In the genomic region with DNA sequence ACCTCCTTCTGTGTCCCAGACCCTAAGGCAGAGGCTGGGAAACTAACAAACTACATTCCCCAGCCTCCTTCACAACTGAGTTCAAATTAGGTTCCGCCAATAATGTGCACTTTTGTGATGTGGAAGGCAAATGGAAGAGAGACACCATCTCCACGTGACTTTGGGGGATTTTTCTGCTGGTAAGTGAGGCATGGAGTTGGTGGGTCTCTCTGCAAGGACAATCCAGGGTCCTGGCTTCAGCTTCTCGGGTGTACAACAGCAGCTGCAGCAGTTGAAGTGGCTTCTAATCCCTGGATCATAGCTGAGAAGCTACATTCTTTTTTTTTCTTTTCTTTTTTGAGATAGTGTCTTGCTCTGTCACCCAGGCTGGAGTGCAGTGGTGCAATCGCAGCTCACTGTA, we compare ENCODE assay signal across 21 cellular contexts. TPM values are rescaled to one million over a fixed set of nuclear protein-coding genes. Genes with fewer than 3 reads are reported as not detected.
A peak's percentile ranks its signal among the peaks of the same experiment; 100 is the strongest.
DNase-seq lines count a peak whose midpoint lies in the region; ATAC-seq and TF ChIP-seq lines count a peak whose summit lies in the region.
"Had no signal": no experiment of that assay in that cellular context is flagged by ENCODE, and none has a peak within 500 bp of the region (broad histone marks: within the 10 kb centered on the region; RNA-seq: fewer than 3 reads in every experiment).

No MANE protein-coding gene starts in this region.

- H3K4me3 Mint-ChIP-seq in nephron = no peak overlapping the region
- no peak overlapping the region for H3K4me3 Mint-ChIP-seq in T-helper 2 cell treated with Interferon-gamma antibody and Interleukin-4, amounts not matched to agents 5 μg/mL and 100 μg/mL, for 36 hours

- no peak for TF ChIP-seq CTCF in right atrium auricular region (IDR thresholded peaks at IDR 0.05)
- no peak for TF ChIP-seq CTCF in coronary artery (IDR thresholded peaks at IDR 0.05)
- no peak for TF ChIP-seq CTCF in nephron (IDR thresholded peaks at IDR 0.05; ENCODE audit: unreplicated experiment in 3 of 3)

- no peaks in the 10 kb centered on the region for H3K27me3 ChIP-seq in right atrium auricular region

- peaks cover 0 to 50% of the 10 kb centered on the region in 2 donors for H3K4me1 ChIP-seq in right atrium auricular region

- H3K27ac Mint-ChIP-seq in nephron = peak overlapping the region; percentile 63 to 100 (median 99)
- no peak overlapping the region for H3K27ac Mint-ChIP-seq in T-helper 2 cell treated with Interferon-gamma antibody and Interleukin-4, amounts not matched to agents 5 μg/mL and 100 μg/mL, for 36 hours
- H3K27ac Mint-ChIP-seq: CD8-positive, alpha-beta memory T cell had no signal

- H3K9me3 ChIP-seq in right atrium auricular region = no peaks in the 10 kb centered on the region

- H3K27ac ChIP-seq in right atrium auricular region = no peak overlapping the region
- no peak overlapping the region for H3K27ac ChIP-seq in coronary artery
- H3K27ac ChIP-seq: BLaER1 treated with 17β-estradiol and CSF1 and Interleukin-3, amounts not matched to agents 10 nM and 100 nM; HL-60 had no signal

- peaks cover 47% of the 10 kb centered on the region for H3K27me3 Mint-ChIP-seq in nephron (ENCODE audit: low read depth)
- H3K27me3 Mint-ChIP-seq in T-helper 2 cell treated with Interferon-gamma antibody and Interleukin-4, amounts not matched to agents 5 μg/mL and 100 μg/mL, for 36 hours (ENCODE audit: low read depth) = peaks cover 37% of the 10 kb centered on the region

- DNase-seq in right atrium auricular region (ENCODE audit: low spot score) (peak; percentile 26), Right ventricle myocardium inferior (ENCODE audit: missing footprints) (no peak), coronary artery (ENCODE audit: low spot score) (peak; percentile 49), NCI-H2029 (lab: John Stamatoyannopoulos, UW) (no peak)
- DNase-seq in T-helper 2 cell treated with Interferon-gamma antibody and Interleukin-4, amounts not matched to agents 5 μg/mL and 100 μg/mL, for 36 hours (ENCODE audit: low spot score) = no peak
- DNase-seq: 8988T; CD8-positive, alpha-beta memory T cell; DMS79 treated with DMSO at 0.1 percent for 48 hours; HCEC 1CT; KBM-7; MV-4-11; NCI-H1417; NCI-H187 treated with DMSO at 0.1 percent for 48 hours; NCI-H2171 treated with DMSO at 0.1 percent for 48 hours; NCI-H446 treated with DMSO at 0.1 percent for 48 hours; SHP77 treated with DMSO at 0.1 percent for 48 hours had no signal

- H3K4me1 Mint-ChIP-seq in nephron = peaks cover 58% of the 10 kb centered on the region
- peaks cover 3% of the 10 kb centered on the region for H3K4me1 Mint-ChIP-seq in T-helper 2 cell treated with Interferon-gamma antibody and Interleukin-4, amounts not matched to agents 5 μg/mL and 100 μg/mL, for 36 hours (ENCODE audit: low read depth)

- ATAC-seq in Right ventricle myocardium inferior (no peak), GM21529 (IDR thresholded peaks at IDR 0.05; ENCODE audit: unreplicated experiment) (no peak), HG03565 (IDR thresholded peaks at IDR 0.05; ENCODE audit: unreplicated experiment) (no peak)

- no peaks in the 10 kb centered on the region for H3K36me3 ChIP-seq in right atrium auricular region
- H3K36me3 ChIP-seq: BLaER1 treated with 17β-estradiol and CSF1 and Interleukin-3, amounts not matched to agents 10 nM and 100 nM had no signal

- peaks cover 6% of the 10 kb centered on the region for H3K9me3 Mint-ChIP-seq in nephron
- no peaks in the 10 kb centered on the region for H3K9me3 Mint-ChIP-seq in T-helper 2 cell treated with Interferon-gamma antibody and Interleukin-4, amounts not matched to agents 5 μg/mL and 100 μg/mL, for 36 hours

- H3K4me3 ChIP-seq in right atrium auricular region (no peak overlapping the region), coronary artery (no peak overlapping the region)
- H3K4me3 ChIP-seq: BLaER1 treated with 17β-estradiol and CSF1 and Interleukin-3, amounts not matched to agents 10 nM and 100 nM had no signal

- H3K36me3 Mint-ChIP-seq in nephron (ENCODE audit: low read depth) = peaks cover 3% of the 10 kb centered on the region
- no peaks in the 10 kb centered on the region for H3K36me3 Mint-ChIP-seq in T-helper 2 cell treated with Interferon-gamma antibody and Interleukin-4, amounts not matched to agents 5 μg/mL and 100 μg/mL, for 36 hours (ENCODE audit: low read depth)
- H3K36me3 Mint-ChIP-seq: CD8-positive, alpha-beta memory T cell had no signal

- intact Hi-C loops in Right ventricle myocardium inferior (cut with DNase I) = no loop called here

RNA-seq across cellular contexts. Expression of gene GATA2, which starts 58.9 kb away (rescaled TPM):
- total RNA-seq in right atrium auricular region (10 to 100 TPM; 17.7 to 26.1 TPM), Right ventricle myocardium inferior (9.1 TPM)
- total RNA-seq: CD8-positive, alpha-beta memory T cell had no signal

Comparison
In these comparisons a context has a peak if more than half of its experiments do, and no peak if none do; other contexts are left out.
1. DNase-seq: peak in right atrium auricular region (single experiment) and coronary artery (single experiment); none in Right ventricle myocardium inferior (single experiment), T-helper 2 cell treated with Interferon-gamma antibody and Interleukin-4, amounts not matched to agents 5 μg/mL and 100 μg/mL, for 36 hours (single experiment) and NCI-H2029 (single experiment).